Comparison of ENCODE assay signal across 27 cellular contexts in genomic region chr6:168676552-168677317, GRCh38.
A peak's percentile ranks its signal among the peaks of the same experiment; 100 is the strongest.
DNase-seq lines count a peak whose midpoint lies in the region; ATAC-seq, FAIRE-seq and TF ChIP-seq lines count a peak whose summit lies in the region.
"Had no signal": no experiment of that assay in that cellular context is flagged by ENCODE, and none has a peak within 500 bp of the region (broad histone marks: within the 10 kb centered on the region; RNA-seq: fewer than 3 reads in every experiment).

No MANE protein-coding gene starts in this region.

- H3K4me1 ChIP-seq in right atrium auricular region, result no peaks in the 10 kb centered on the region
- H3K4me1 ChIP-seq in left ventricle myocardium inferior, result no peaks in the 10 kb centered on the region
- H3K4me1 ChIP-seq in neural progenitor cell, result peaks cover 8% of the 10 kb centered on the region
- H3K4me1 ChIP-seq: lower lobe of right lung, prostate gland, SJSA1 had no signal

- H3K36me3 Mint-ChIP-seq in neural progenitor cell, result no peaks in the 10 kb centered on the region
- H3K36me3 Mint-ChIP-seq: activated naive CD8-positive, alpha-beta T cell; CD8-positive, alpha-beta T cell; T-cell had no signal

- DNase-seq in right atrium auricular region (ENCODE audit: low spot score) (peak; percentile 30), left ventricle myocardium inferior (no peak), islet precursor cell (peak; percentile 72), neural progenitor cell (ENCODE audit: low spot score) (no peak), KG1 (lab: John Stamatoyannopoulos, UW) (no peak), C1 segment of cervical spinal cord (lab: John Stamatoyannopoulos, UW) (no peak), frontal cortex (ENCODE audit: low spot score in 2 of 2) (no peak)
- DNase-seq: activated CD4-positive, alpha-beta T cell treated with anti-CD3 and anti-CD28 coated beads, Interleukin-2, amount 50 U/mL, for 4 hours; activated CD4-positive, CD25-positive, alpha-beta regulatory T cell; aorta; DMS79; GDM1; lower lobe of right lung; NCI-H1105 treated with DMSO at 0.1 percent for 48 hours; NCI-H2029; NCI-H526; stimulated activated naive CD4-positive, alpha-beta T cell treated with Interleukin-2 at 50 U/mL for 16 hours; T-cell had no signal

- H3K36me3 ChIP-seq in right atrium auricular region (no peaks in the 10 kb centered on the region), left ventricle myocardium inferior (no peaks in the 10 kb centered on the region), neural progenitor cell (no peaks in the 10 kb centered on the region)
- H3K36me3 ChIP-seq: cardiac muscle cell, lower lobe of right lung, prostate gland, SJSA1, thoracic aorta had no signal

- no peak overlapping the region for H3K27ac ChIP-seq in right atrium auricular region
- no peak overlapping the region for H3K27ac ChIP-seq in left ventricle myocardium inferior (replicated peaks)
- no peak overlapping the region for H3K27ac ChIP-seq in neural progenitor cell
- H3K27ac ChIP-seq: cardiac muscle cell, lower lobe of right lung, prostate gland, SJSA1, thoracic aorta had no signal

- no peak for FAIRE-seq in frontal cortex (lab: Jason Lieb, UNC)
- FAIRE-seq: islet of Langerhans had no signal

- no peaks in the 10 kb centered on the region for H4K20me1 ChIP-seq in neural progenitor cell (ENCODE audit: low read depth)

- no peaks in the 10 kb centered on the region for H3K79me2 ChIP-seq in neural progenitor cell (ENCODE audit: low read depth)

- no peak overlapping the region for H3K4me3 Mint-ChIP-seq in neural progenitor cell
- H3K4me3 Mint-ChIP-seq: activated naive CD8-positive, alpha-beta T cell; activated T-helper 17 cell treated with anti-CD3 and anti-CD28 coated beads, Interleukin-2, amount 50 U/mL, for 72 hours; CD8-positive, alpha-beta T cell; T-cell had no signal

- H2AFZ ChIP-seq in neural progenitor cell (replicated peaks), result no peak overlapping the region

- H3K9ac ChIP-seq in neural progenitor cell, result no peak overlapping the region

- no peaks in the 10 kb centered on the region for H3F3A ChIP-seq in neural progenitor cell (ENCODE audit: low read depth)

- no peak overlapping the region for H3K4me2 ChIP-seq in neural progenitor cell

- intact Hi-C loops in left ventricle myocardium inferior (cut with micrococcal nuclease), result no loop called here

- H3K9me3 ChIP-seq in right atrium auricular region, result no peaks in the 10 kb centered on the region
- no peaks in the 10 kb centered on the region for H3K9me3 ChIP-seq in left ventricle myocardium inferior (replicated peaks)
- H3K9me3 ChIP-seq in neural progenitor cell (ENCODE audit: low read depth), result no peaks in the 10 kb centered on the region
- H3K9me3 ChIP-seq: lower lobe of right lung, prostate gland, thoracic aorta had no signal

- H3K4me3 ChIP-seq in right atrium auricular region, result no peak overlapping the region
- H3K4me3 ChIP-seq in left ventricle myocardium inferior, result no peak overlapping the region
- no peak overlapping the region for H3K4me3 ChIP-seq in neural progenitor cell
- H3K4me3 ChIP-seq: cardiac muscle cell, lower lobe of right lung, prostate gland, SJSA1, thoracic aorta had no signal

- ATAC-seq in HG03520 (IDR thresholded peaks at IDR 0.05; ENCODE audit: unreplicated experiment), result no peak
- ATAC-seq: activated T-helper 17 cell treated with anti-CD3 and anti-CD28 coated beads, Interleukin-2, amount 50 U/mL, for 72 hours; CD8-positive, alpha-beta T cell; T-cell had no signal

- TF ChIP-seq CTCF in right atrium auricular region (IDR thresholded peaks at IDR 0.05), result no peak
- no peak for TF ChIP-seq CTCF in left ventricle myocardium inferior (IDR thresholded peaks at IDR 0.05; ENCODE audit: borderline replicate concordance)
- no peak for TF ChIP-seq CTCF in neural progenitor cell (IDR thresholded peaks at IDR 0.05)

- H3K9me3 Mint-ChIP-seq in neural progenitor cell, result no peaks in the 10 kb centered on the region
- H3K9me3 Mint-ChIP-seq: CD8-positive, alpha-beta T cell; T-cell had no signal

- H3K27me3 Mint-ChIP-seq in neural progenitor cell (ENCODE audit: insufficient read depth, low read depth), result peaks cover 8% of the 10 kb centered on the region
- H3K27me3 Mint-ChIP-seq: activated naive CD8-positive, alpha-beta T cell had no signal

- no peaks in the 10 kb centered on the region for H3K27me3 ChIP-seq in right atrium auricular region
- H3K27me3 ChIP-seq in left ventricle myocardium inferior (ENCODE audit: low read depth), result peaks cover 7% of the 10 kb centered on the region
- no peaks in the 10 kb centered on the region for H3K27me3 ChIP-seq in neural progenitor cell
- H3K27me3 ChIP-seq: cardiac muscle cell, SJSA1 had no signal

- H3K27ac Mint-ChIP-seq in neural progenitor cell, result peak overlapping the region; percentile 82
- H3K27ac Mint-ChIP-seq: activated naive CD8-positive, alpha-beta T cell; activated T-helper 17 cell treated with anti-CD3 and anti-CD28 coated beads, Interleukin-2, amount 50 U/mL, for 72 hours; CD8-positive, alpha-beta T cell; T-cell had no signal

- H3K4me1 Mint-ChIP-seq in neural progenitor cell, result peaks cover 11% of the 10 kb centered on the region
- H3K4me1 Mint-ChIP-seq: T-cell had no signal

Comparison
In these comparisons a context has a peak if more than half of its experiments do, and no peak if none do; other contexts are left out.
1. DNase-seq: peak in right atrium auricular region (single experiment) and islet precursor cell (single experiment); none in left ventricle myocardium inferior (single experiment), neural progenitor cell (single experiment), KG1 (single experiment), C1 segment of cervical spinal cord (0 of 14) and frontal cortex (0 of 2).